ENCODE assay signal across 2 cellular contexts in genomic region chr4:8852118-8852704, GRCh38.
TF ChIP-seq lines count a peak whose summit lies in the region.

No MANE protein-coding gene starts in this region.

TF ChIP-seq in K562, 482 proteins besides CTCF, POLR2A, EP300 and RAD21:
- peak; percentile 32; the same call in 1 of the 2 replicates for TF ChIP-seq SPI1 (IDR thresholded peaks at IDR 0.05; ENCODE audit: borderline replicate concordance, low read depth, low read length)
- TF ChIP-seq ZNF165 (CRISPR knock-in tag; IDR thresholded peaks at IDR 0.05; ENCODE audit: borderline replicate concordance): no peak

TF ChIP-seq in HepG2, 621 proteins besides CTCF, POLR2A, EP300 and RAD21:
- peak; percentile 81 for TF ChIP-seq ZNF768 (CRISPR knock-in tag; IDR thresholded peaks at IDR 0.05)
- no peak for TF ChIP-seq ZNF276 (CRISPR knock-in tag; IDR thresholded peaks at IDR 0.05; ENCODE audit: low read depth)
